Comparison of ENCODE assay signal across 26 cellular contexts in genomic region chr6:93350774-93351173, GRCh38.
"Had no signal": no experiment of that assay in that cellular context is flagged by ENCODE, and none has a peak within 500 bp of the region (broad histone marks: within the 10 kb centered on the region; RNA-seq: fewer than 3 reads in every experiment).

No MANE protein-coding gene starts in this region.

- H3K36me3 ChIP-seq: heart left ventricle, left lung, prostate gland, right atrium auricular region, spleen, tibial artery had no signal

- H3K4me1 Mint-ChIP-seq: mesothelial cell of epicardium; naive B cell; neural crest cell; stimulated activated memory B cell treated with anti-CD40 and anti-IgM and Interleukin-4, amounts not matched to agents 10 μg/mL and 1 μg/mL and 100 μg/mL, for 72 hours had no signal

- H3K4me3 Mint-ChIP-seq: mesothelial cell of epicardium; naive B cell; natural killer cell treated with Interleukin-12 subunit alpha and Interleukin-12 subunit beta and Interleukin-15 and Interleukin-18, amount 100 ng/mL, for 72 hours; neural crest cell; stimulated activated memory B cell treated with anti-CD40 and anti-IgM and Interleukin-4, amounts not matched to agents 10 μg/mL and 1 μg/mL and 100 μg/mL, for 72 hours; type B pancreatic cell had no signal

- H3K9me3 Mint-ChIP-seq: type B pancreatic cell had no signal

- H3K4me3 ChIP-seq: esophagus muscularis mucosa, gastroesophageal sphincter, heart left ventricle, hepatocyte, left lung, mucosa of descending colon, prostate gland, right atrium auricular region, spleen, testis, tibial artery had no signal

- H3K79me2 ChIP-seq: hepatocyte had no signal

- H2AFZ ChIP-seq: hepatocyte had no signal

- H3K9me3 ChIP-seq: esophagus muscularis mucosa, gastroesophageal sphincter, heart left ventricle, left lung, mucosa of descending colon, prostate gland, right atrium auricular region, testis, tibial artery had no signal

- H3K27me3 Mint-ChIP-seq: naive B cell; natural killer cell treated with Interleukin-12 subunit alpha and Interleukin-12 subunit beta and Interleukin-15 and Interleukin-18, amount 100 ng/mL, for 72 hours; stimulated activated memory B cell treated with anti-CD40 and anti-IgM and Interleukin-4, amounts not matched to agents 10 μg/mL and 1 μg/mL and 100 μg/mL, for 72 hours; type B pancreatic cell had no signal

- H3K36me3 Mint-ChIP-seq: naive B cell; natural killer cell treated with Interleukin-12 subunit alpha and Interleukin-12 subunit beta and Interleukin-15 and Interleukin-18, amount 100 ng/mL, for 72 hours; stimulated activated memory B cell treated with anti-CD40 and anti-IgM and Interleukin-4, amounts not matched to agents 10 μg/mL and 1 μg/mL and 100 μg/mL, for 72 hours had no signal

- H3K4me2 ChIP-seq: hepatocyte had no signal

- H3K27ac ChIP-seq: esophagus muscularis mucosa, foreskin keratinocyte, gastroesophageal sphincter, heart left ventricle, hepatocyte, left lung, prostate gland, right atrium auricular region, spleen, testis, tibial artery had no signal

- H3K27me3 ChIP-seq: esophagus muscularis mucosa, foreskin keratinocyte, gastroesophageal sphincter, heart left ventricle, hepatocyte, left lung, right atrium auricular region, spleen, testis, tibial artery had no signal

- H3K4me1 ChIP-seq: gastroesophageal sphincter, heart left ventricle, left lung, prostate gland, right atrium auricular region, spleen, testis, tibial artery had no signal

- H3K27ac Mint-ChIP-seq: mesothelial cell of epicardium; naive B cell; natural killer cell treated with Interleukin-12 subunit alpha and Interleukin-12 subunit beta and Interleukin-15 and Interleukin-18, amount 100 ng/mL, for 72 hours; stimulated activated memory B cell treated with anti-CD40 and anti-IgM and Interleukin-4, amounts not matched to agents 10 μg/mL and 1 μg/mL and 100 μg/mL, for 72 hours; type B pancreatic cell had no signal

- ATAC-seq: foreskin keratinocyte; gastroesophageal sphincter; heart left ventricle; left cardiac atrium; left lung; mucosa of descending colon; natural killer cell treated with Interleukin-12 subunit alpha and Interleukin-12 subunit beta and Interleukin-15 and Interleukin-18, amount 100 ng/mL, for 72 hours; sciatic nerve; stimulated activated memory B cell treated with anti-CD40 and anti-IgM and Interleukin-4, amounts not matched to agents 10 μg/mL and 1 μg/mL and 100 μg/mL, for 72 hours; stimulated activated naive CD8-positive, alpha-beta T cell treated with anti-CD3 and anti-CD28 coated beads, Interleukin-15, Interleukin-2, amounts not matched to agents 100 U/mL and 50 U/mL, for 24 hours had no signal

- DNase-seq: dermis blood vessel endothelial cell; effector memory CD4-positive, alpha-beta T cell; foreskin keratinocyte; heart left ventricle; left cardiac atrium; left lung; mesenchymal stem cell; mucosa of descending colon; naive B cell; spleen; stimulated activated CD4-positive, alpha-beta T cell treated with anti-CD3 and anti-CD28 coated beads, Interleukin-4, amount 100 ng/mL, for 4 hours; stimulated activated naive CD8-positive, alpha-beta T cell treated with anti-CD3 and anti-CD28 coated beads, Interleukin-15, Interleukin-2, amounts not matched to agents 100 U/mL and 50 U/mL, for 24 hours; substantia nigra; testis; tibial artery had no signal
